In genomic region chr1:1889847-1890505, GRCh38 we compare ENCODE assay signal across 8 cellular contexts. TPM values are rescaled to one million over a fixed set of nuclear protein-coding genes. Genes with fewer than 3 reads are reported as not detected.
A peak's percentile ranks its signal among the peaks of the same experiment; 100 is the strongest.
DNase-seq lines count a peak whose midpoint lies in the region; ATAC-seq and TF ChIP-seq lines count a peak whose summit lies in the region.

No MANE protein-coding gene starts in this region.

- DNase-seq in DMS79 treated with DMSO at 0.1 percent for 48 hours (lab: John Stamatoyannopoulos, UW) (peak; percentile 9), lung microvascular endothelial cell (ENCODE audit: low read depth in 2 of 2) (peak; percentile 60 to 62), ureter (ENCODE audit: low spot score) (no peak)
- DNase-seq in Jurkat, Clone E6-1 (ENCODE audit: low read depth, low spot score): no peak
- DNase-seq in stimulated activated naive B cell treated with anti-CD40 and anti-IgM and Interleukin-4, amounts not matched to agents 10 μg/mL and 1 μg/mL and 100 μg/mL, for 72 hours: peak; percentile 43

- H3K4me3 Mint-ChIP-seq in stimulated activated naive B cell treated with anti-CD40 and anti-IgM and Interleukin-4, amounts not matched to agents 10 μg/mL and 1 μg/mL and 100 μg/mL, for 72 hours: peak overlapping the region; percentile 85 to 90

- H3K27me3 Mint-ChIP-seq in stimulated activated naive B cell treated with anti-CD40 and anti-IgM and Interleukin-4, amounts not matched to agents 10 μg/mL and 1 μg/mL and 100 μg/mL, for 72 hours: no peaks in the 10 kb centered on the region

- H3K27me3 ChIP-seq in duodenal mucosa (ENCODE audit: control insufficient read depth in 1 of 2, insufficient read depth in 2 of 2, low read length in 2 of 2): no peaks in the 10 kb centered on the region

- H3K9me3 ChIP-seq in duodenal mucosa (ENCODE audit: control insufficient read depth in 1 of 2, low read length in 2 of 2): no peaks in the 10 kb centered on the region

- no peak for TF ChIP-seq CTCF in WI38 (IDR thresholded peaks at IDR 0.05; ENCODE audit: low read depth, low read length)

- peak overlapping the region; percentile 56 for H3K27ac ChIP-seq in duodenal mucosa (ENCODE audit: low read depth, low read length)

- H3K4me3 ChIP-seq in Jurkat, Clone E6-1 (ENCODE audit: low read length): peak overlapping the region; percentile 78
- H3K4me3 ChIP-seq in WI38 (ENCODE audit: low read depth, low read length) (peak overlapping the region; percentile 84), duodenal mucosa (ENCODE audit: low read depth in 1 of 2, low read length in 2 of 2) (peak overlapping the region; percentile 78 to 80)

- peak; percentile 24 for ATAC-seq in GM21423 (IDR thresholded peaks at IDR 0.05; ENCODE audit: unreplicated experiment)
- peak; percentile 51 to 54 for ATAC-seq in stimulated activated naive B cell treated with anti-CD40 and anti-IgM and Interleukin-4, amounts not matched to agents 10 μg/mL and 1 μg/mL and 100 μg/mL, for 72 hours (replicated peaks)

- H3K9me3 Mint-ChIP-seq in stimulated activated naive B cell treated with anti-CD40 and anti-IgM and Interleukin-4, amounts not matched to agents 10 μg/mL and 1 μg/mL and 100 μg/mL, for 72 hours: no peaks in the 10 kb centered on the region

- H3K4me1 Mint-ChIP-seq in stimulated activated naive B cell treated with anti-CD40 and anti-IgM and Interleukin-4, amounts not matched to agents 10 μg/mL and 1 μg/mL and 100 μg/mL, for 72 hours: peaks cover 37 to 58% of the 10 kb centered on the region in 2 donors

- no peaks in the 10 kb centered on the region for H3K36me3 ChIP-seq in duodenal mucosa (ENCODE audit: control insufficient read depth in 1 of 2, insufficient read depth in 2 of 2, low read length in 2 of 2)

- H3K4me1 ChIP-seq in duodenal mucosa (ENCODE audit: control insufficient read depth in 1 of 2, insufficient read depth in 2 of 2, low read length in 2 of 2): peaks cover 37 to 45% of the 10 kb centered on the region in 2 donors

- peaks cover 16 to 17% of the 10 kb centered on the region in 2 donors for H3K36me3 Mint-ChIP-seq in stimulated activated naive B cell treated with anti-CD40 and anti-IgM and Interleukin-4, amounts not matched to agents 10 μg/mL and 1 μg/mL and 100 μg/mL, for 72 hours

- peak overlapping the region; percentile 63 to 80 for H3K9ac ChIP-seq in duodenal mucosa (ENCODE audit: low read depth in 1 of 2, low read length in 2 of 2)

- peak overlapping the region; percentile 91 for H3K27ac Mint-ChIP-seq in stimulated activated naive B cell treated with anti-CD40 and anti-IgM and Interleukin-4, amounts not matched to agents 10 μg/mL and 1 μg/mL and 100 μg/mL, for 72 hours

RNA-seq across cellular contexts. Expression of gene GNB1, which starts 0.9 kb away (rescaled TPM):
- polyA plus RNA-seq in Jurkat, Clone E6-1 (2012; ENCODE audit: insufficient read depth, insufficient read length): 467 TPM
- total RNA-seq in lung microvascular endothelial cell (72.4 and 93.5 TPM in 2 replicates), ureter (304 TPM)

RNA-seq across cellular contexts. Expression of gene CALML6, which starts 25.1 kb away (rescaled TPM):
- not detected for polyA plus RNA-seq in Jurkat, Clone E6-1 (2012; ENCODE audit: insufficient read depth, insufficient read length)
- total RNA-seq in lung microvascular endothelial cell: not detected in 2 replicates
- 0.29 TPM for total RNA-seq in ureter

RNA-seq across cellular contexts. Expression of gene TMEM52, which starts 29.1 kb away (rescaled TPM):
- polyA plus RNA-seq in Jurkat, Clone E6-1 (2012; ENCODE audit: insufficient read depth, insufficient read length): 2.2 TPM
- total RNA-seq in lung microvascular endothelial cell (under 0.01 and 0.20 TPM in 2 replicates), ureter (not detected)

Comparison
In these comparisons a context has a peak if more than half of its experiments do, and no peak if none do; other contexts are left out.
1. DNase-seq: peak in DMS79 treated with DMSO at 0.1 percent for 48 hours (single experiment), lung microvascular endothelial cell (2 of 2) and stimulated activated naive B cell treated with anti-CD40 and anti-IgM and Interleukin-4, amounts not matched to agents 10 μg/mL and 1 μg/mL and 100 μg/mL, for 72 hours (single experiment); none in Jurkat, Clone E6-1 (single experiment) and ureter (single experiment).
2. Peak in every context shown above with its lines, with median percentiles within 50 percentile points of each other: H3K4me3 ChIP-seq.